ENCODE assay signal across 26 cellular contexts in the genomic region with DNA sequence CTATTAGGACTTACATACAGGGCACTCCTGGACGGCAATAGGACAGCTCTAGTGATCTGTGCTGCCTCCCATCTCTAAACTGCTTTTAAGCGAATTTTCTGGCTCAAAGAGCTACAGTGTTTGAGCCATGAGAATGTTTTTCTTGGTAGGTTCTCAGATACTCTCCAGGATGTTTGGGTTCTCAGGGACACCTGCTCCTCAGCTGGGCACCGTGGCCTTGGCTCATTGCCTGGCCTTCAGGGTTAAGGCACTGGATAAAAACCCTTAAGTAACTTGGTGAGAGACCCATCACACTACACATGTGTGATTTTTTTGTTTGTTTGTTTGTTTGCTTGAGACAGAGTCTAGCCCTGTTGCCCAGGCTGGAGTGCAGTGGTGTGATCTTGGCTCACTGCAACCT.
"Had no signal": no experiment of that assay in that cellular context is flagged by ENCODE, and none has a peak within 500 bp of the region (broad histone marks: within the 10 kb centered on the region; RNA-seq: fewer than 3 reads in every experiment).

No MANE protein-coding gene starts in this region.

- ATAC-seq: foreskin keratinocyte; gastroesophageal sphincter; heart left ventricle; left cardiac atrium; left lung; mucosa of descending colon; naive thymus-derived CD4-positive, alpha-beta T cell; sciatic nerve; stimulated activated memory B cell treated with anti-CD40 and anti-IgM and Interleukin-4, amounts not matched to agents 10 μg/mL and 1 μg/mL and 100 μg/mL, for 72 hours; stimulated activated naive CD8-positive, alpha-beta T cell treated with anti-CD3 and anti-CD28 coated beads, Interleukin-15, Interleukin-2, amounts not matched to agents 100 U/mL and 50 U/mL, for 24 hours had no signal

- DNase-seq: dorsolateral prefrontal cortex; effector CD4-positive, alpha-beta T cell; endodermal cell; foreskin keratinocyte; heart left ventricle; hippocampal formation; left cardiac atrium; left lung; mesenchymal stem cell; mucosa of descending colon; naive thymus-derived CD4-positive, alpha-beta T cell; nucleus accumbens; stimulated activated CD4-positive, alpha-beta T cell treated with anti-CD3 and anti-CD28 coated beads, Interleukin-2, amount 100 ng/mL, for 24 hours; stimulated activated CD4-positive, alpha-beta T cell treated with anti-CD3 and anti-CD28 coated beads, Interleukin-4, amount 100 ng/mL, for 4 hours; stimulated activated naive CD8-positive, alpha-beta T cell treated with anti-CD3 and anti-CD28 coated beads, Interleukin-15, Interleukin-2, amounts not matched to agents 100 U/mL and 50 U/mL, for 24 hours; substantia nigra; testis; upper lobe of left lung had no signal

- H3K4me3 ChIP-seq: dorsolateral prefrontal cortex, esophagus muscularis mucosa, gastroesophageal sphincter, heart left ventricle, left lung, mucosa of descending colon, prostate gland, right atrium auricular region, smooth muscle cell, testis, tibial nerve, upper lobe of left lung had no signal

- H3K27ac ChIP-seq: dorsolateral prefrontal cortex, esophagus muscularis mucosa, foreskin keratinocyte, gastroesophageal sphincter, heart left ventricle, left lung, prostate gland, right atrium auricular region, testis, tibial nerve, upper lobe of left lung had no signal
